12 cellular contexts compared by ENCODE assay signal in genomic region chr3:193870376-193871092, GRCh38.
DNase-seq lines count a peak whose midpoint lies in the region; ATAC-seq and TF ChIP-seq lines count a peak whose summit lies in the region.
"Had no signal": no experiment of that assay in that cellular context is flagged by ENCODE, and none has a peak within 500 bp of the region (broad histone marks: within the 10 kb centered on the region; RNA-seq: fewer than 3 reads in every experiment).

No MANE protein-coding gene starts in this region.

- no peaks in the 10 kb centered on the region for H3K36me3 Mint-ChIP-seq in activated CD8-positive, alpha-beta T cell treated with anti-CD3 and anti-CD28 coated beads, Interleukin-2, amount 10 ng/mL, durations not matched to agents 7 days and 5 days (ENCODE audit: low read depth)
- no peaks in the 10 kb centered on the region for H3K36me3 Mint-ChIP-seq in activated CD8-positive, alpha-beta T cell treated with anti-CD3 and anti-CD28 coated beads for 36 hours (ENCODE audit: low read depth)

- no peak for TF ChIP-seq CTCF in activated CD8-positive, alpha-beta T cell treated with anti-CD3 and anti-CD28 coated beads for 36 hours (IDR thresholded peaks at IDR 0.05)
- TF ChIP-seq CTCF in esophagus muscularis mucosa (IDR thresholded peaks at IDR 0.05) = no peak

- peak overlapping the region; percentile 60 for H3K27ac ChIP-seq in urinary bladder (ENCODE audit: low read depth)
- H3K27ac ChIP-seq in esophagus muscularis mucosa (replicated peaks in 1 of 4) = peak overlapping the region in 1 of 4 donors; percentile 26

- no peaks in the 10 kb centered on the region for H3K36me3 ChIP-seq in urinary bladder (ENCODE audit: insufficient read depth)
- no peaks in the 10 kb centered on the region for H3K36me3 ChIP-seq in MG63
- H3K36me3 ChIP-seq in esophagus muscularis mucosa = no peaks in the 10 kb centered on the region

- TF ChIP-seq POLR2A in esophagus muscularis mucosa (IDR thresholded peaks at IDR 0.05; ENCODE audit: low read depth) = no peak

- no peaks in the 10 kb centered on the region for H3K27me3 ChIP-seq in MG63
- peaks cover 0 to 15% (median 3%) of the 10 kb centered on the region in 4 donors for H3K27me3 ChIP-seq in esophagus muscularis mucosa

- peaks cover 16% of the 10 kb centered on the region for H3K4me1 Mint-ChIP-seq in activated CD8-positive, alpha-beta T cell treated with anti-CD3 and anti-CD28 coated beads, Interleukin-2, amount 10 ng/mL, durations not matched to agents 7 days and 5 days (ENCODE audit: low read depth)
- H3K4me1 Mint-ChIP-seq in activated CD8-positive, alpha-beta T cell treated with anti-CD3 and anti-CD28 coated beads for 36 hours (ENCODE audit: low read depth) = peaks cover 6% of the 10 kb centered on the region

- no peak for ATAC-seq in activated CD8-positive, alpha-beta T cell treated with anti-CD3 and anti-CD28 coated beads, Interleukin-2, amount 10 ng/mL, durations not matched to agents 7 days and 5 days
- no peak for ATAC-seq in activated CD8-positive, alpha-beta T cell treated with anti-CD3 and anti-CD28 coated beads for 36 hours

- no peak overlapping the region for H3K4me3 Mint-ChIP-seq in activated CD8-positive, alpha-beta T cell treated with anti-CD3 and anti-CD28 coated beads, Interleukin-2, amount 10 ng/mL, durations not matched to agents 7 days and 5 days
- H3K4me3 Mint-ChIP-seq in activated CD8-positive, alpha-beta T cell treated with anti-CD3 and anti-CD28 coated beads for 36 hours = no peak overlapping the region

- H3K9me3 ChIP-seq in MG63 (no peaks in the 10 kb centered on the region), esophagus muscularis mucosa (no peaks in the 10 kb centered on the region)

- peaks cover 36% of the 10 kb centered on the region for H3K27me3 Mint-ChIP-seq in activated CD8-positive, alpha-beta T cell treated with anti-CD3 and anti-CD28 coated beads, Interleukin-2, amount 10 ng/mL, durations not matched to agents 7 days and 5 days (ENCODE audit: low read depth)
- peaks cover 19% of the 10 kb centered on the region for H3K27me3 Mint-ChIP-seq in activated CD8-positive, alpha-beta T cell treated with anti-CD3 and anti-CD28 coated beads for 36 hours

- H3K4me1 ChIP-seq in urinary bladder (ENCODE audit: insufficient read depth) = no peaks in the 10 kb centered on the region
- H3K4me1 ChIP-seq in esophagus muscularis mucosa = peaks cover 20 to 47% (median 32%) of the 10 kb centered on the region in 4 donors

- H3K27ac Mint-ChIP-seq in activated CD8-positive, alpha-beta T cell treated with anti-CD3 and anti-CD28 coated beads, Interleukin-2, amount 10 ng/mL, durations not matched to agents 7 days and 5 days = peak overlapping the region; percentile 33
- no peak overlapping the region for H3K27ac Mint-ChIP-seq in activated CD8-positive, alpha-beta T cell treated with anti-CD3 and anti-CD28 coated beads for 36 hours

- CTCF ChIA-PET in activated CD8-positive, alpha-beta T cell treated with anti-CD3 and anti-CD28 coated beads, Interleukin-2, amount 10 ng/mL, durations not matched to agents 7 days and 5 days (lab: Charles Lee) = no interaction called here
- CTCF ChIA-PET in activated CD8-positive, alpha-beta T cell treated with anti-CD3 and anti-CD28 coated beads for 36 hours (lab: Charles Lee) = interaction anchor here (1.0 kb wide), 1 partner anchor 445 kb away, joined by 3 read pairs; no protein-coding TSS in a partner anchor

- H3K9me3 Mint-ChIP-seq in activated CD8-positive, alpha-beta T cell treated with anti-CD3 and anti-CD28 coated beads, Interleukin-2, amount 10 ng/mL, durations not matched to agents 7 days and 5 days (ENCODE audit: insufficient read depth) = no peaks in the 10 kb centered on the region
- H3K9me3 Mint-ChIP-seq in activated CD8-positive, alpha-beta T cell treated with anti-CD3 and anti-CD28 coated beads for 36 hours = no peaks in the 10 kb centered on the region

- intact Hi-C loops in activated CD8-positive, alpha-beta T cell treated with anti-CD3 and anti-CD28 coated beads for 36 hours (cut with micrococcal nuclease) = loop anchor here (10.0 kb wide), 1 partner anchor 264 kb away; the partner anchor contains the start of gene HES1
- intact Hi-C loops in esophagus muscularis mucosa (cut with DNase I) = no loop called here

- H3K4me3 ChIP-seq in urinary bladder (ENCODE audit: low read depth, low read length) (no peak overlapping the region), MG63 (no peak overlapping the region), esophagus muscularis mucosa (peak overlapping the region in 2 of 4 donors; percentile 12 to 18)

- TF ChIP-seq EP300 in esophagus muscularis mucosa (IDR thresholded peaks at IDR 0.05) = no peak

- WGBS in urinary bladder = 70% methylated on average over 15 of the region's 15 CpGs
- 87% methylated on average over 15 of the region's 15 CpGs for WGBS in esophagus muscularis mucosa

- no peak for DNase-seq in activated CD8-positive, alpha-beta T cell treated with anti-CD3 and anti-CD28 coated beads, Interleukin-2, amount 10 ng/mL, durations not matched to agents 7 days and 5 days
- no peak for DNase-seq in activated CD8-positive, alpha-beta T cell treated with anti-CD3 and anti-CD28 coated beads for 36 hours
- peak; percentile 63 for DNase-seq in SW480 (ENCODE audit: low spot score)
- DNase-seq in islet precursor cell = peak; percentile 82
- no peak for DNase-seq in MG63
- no peak for DNase-seq in esophagus muscularis mucosa (ENCODE audit: extremely low spot score)
- no peak for DNase-seq in GOT3 (lab: John Stamatoyannopoulos, UW)
- DNase-seq: activated gamma-delta T cell treated with Interleukin-2 at 50 U/mL for 16 hours, DMS 273 treated with DMSO at 0.1 percent for 48 hours, NCI-H187, NCI-H526 had no signal

- POLR2A ChIA-PET in activated CD8-positive, alpha-beta T cell treated with anti-CD3 and anti-CD28 coated beads, Interleukin-2, amount 10 ng/mL, durations not matched to agents 7 days and 5 days (lab: Charles Lee) = no interaction called here
- POLR2A ChIA-PET in activated CD8-positive, alpha-beta T cell treated with anti-CD3 and anti-CD28 coated beads for 36 hours (lab: Charles Lee) = no interaction called here

Comparison
In these comparisons a context has a peak if more than half of its experiments do, and no peak if none do; other contexts are left out.
1. DNase-seq: peak in SW480 (single experiment) and islet precursor cell (single experiment); none in activated CD8-positive, alpha-beta T cell treated with anti-CD3 and anti-CD28 coated beads, Interleukin-2, amount 10 ng/mL, durations not matched to agents 7 days and 5 days (single experiment), activated CD8-positive, alpha-beta T cell treated with anti-CD3 and anti-CD28 coated beads for 36 hours (single experiment), MG63 (single experiment), esophagus muscularis mucosa (single experiment) and GOT3 (single experiment).